Comparison of ENCODE assay signal across 8 cellular contexts in the genomic region with DNA sequence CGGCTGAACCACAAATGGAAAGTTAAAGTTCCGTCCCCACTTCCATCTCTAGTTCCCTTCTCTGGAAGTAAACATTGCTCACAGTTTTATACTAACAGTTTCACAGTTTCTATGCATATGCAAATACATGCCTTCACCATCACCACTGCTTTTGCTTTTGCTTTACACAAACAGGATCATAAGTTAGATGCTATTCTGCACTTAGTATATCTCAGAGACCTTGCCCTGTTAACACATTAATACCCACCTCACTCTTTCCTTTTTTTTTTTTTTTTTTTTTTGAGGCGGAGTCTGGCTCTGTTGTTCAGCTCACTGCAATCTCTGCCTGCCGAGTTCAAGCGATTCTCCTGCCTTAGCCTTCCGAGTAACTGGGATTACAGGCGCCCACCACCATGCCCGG. TPM values are rescaled to one million over a fixed set of nuclear protein-coding genes. Genes with fewer than 3 reads are reported as not detected.
DNase-seq lines count a peak whose midpoint lies in the region; ATAC-seq and TF ChIP-seq lines count a peak whose summit lies in the region.

No MANE protein-coding gene starts in this region.

- no peaks in the 10 kb centered on the region for H3K9me3 ChIP-seq in adrenal gland (replicated peaks in 1 of 3)
- no peaks in the 10 kb centered on the region for H3K9me3 ChIP-seq in thymus (ENCODE audit: control insufficient read depth)

- H2AFZ ChIP-seq in ACC112 (ENCODE audit: low read length, unreplicated experiment) = peak overlapping the region; percentile 97

- H3K4me3 ChIP-seq in ACC112 (ENCODE audit: low read depth, low read length) (peak overlapping the region; percentile 97), adrenal gland (peak overlapping the region in 3 of 4 donors; percentile 65 to 95 (median 86)), thymus (ENCODE audit: low read length) (peak overlapping the region; percentile 99)

- no peak for TF ChIP-seq CTCF in adrenal gland (IDR thresholded peaks at IDR 0.05)

- TF ChIP-seq POLR2A in adrenal gland (IDR thresholded peaks at IDR 0.05) = no peak

- peak; percentile 55 for ATAC-seq in GM19025 (IDR thresholded peaks at IDR 0.05; ENCODE audit: low read depth, unreplicated experiment)
- peak; percentile 75 for ATAC-seq in HG03354 (IDR thresholded peaks at IDR 0.05; ENCODE audit: poor library complexity, severe bottlenecking, unreplicated experiment)

- WGBS in adrenal gland, 4 donors = 0 to 1% (median 1%) methylated on average over 8 of the region's 8 CpGs
- 11% methylated on average over 8 of the region's 8 CpGs for WGBS in thymus

- no peaks in the 10 kb centered on the region for H3K27me3 ChIP-seq in ACC112 (ENCODE audit: insufficient read depth, low read length)
- no peaks in the 10 kb centered on the region for H3K27me3 ChIP-seq in adrenal gland
- no peaks in the 10 kb centered on the region for H3K27me3 ChIP-seq in layer of hippocampus (ENCODE audit: control insufficient read depth, insufficient read depth, low read length)
- no peaks in the 10 kb centered on the region for H3K27me3 ChIP-seq in thymus (ENCODE audit: control insufficient read depth, insufficient read depth)

- peaks cover 27% of the 10 kb centered on the region for H3K79me2 ChIP-seq in ACC112 (ENCODE audit: control insufficient read depth, insufficient read depth, low read length, unreplicated experiment)

- H3K4me1 ChIP-seq in ACC112 (ENCODE audit: control insufficient read depth, insufficient read depth, low read length, unreplicated experiment) = peaks cover 23% of the 10 kb centered on the region
- peaks cover 6 to 24% of the 10 kb centered on the region in 2 donors for H3K4me1 ChIP-seq in adrenal gland (replicated peaks in 1 of 2)
- H3K4me1 ChIP-seq in thymus (ENCODE audit: control insufficient read depth, insufficient read depth, low read length) = peaks cover 6% of the 10 kb centered on the region

- H3K36me3 ChIP-seq in ACC112 (ENCODE audit: insufficient read depth, low read length) = peaks cover 9% of the 10 kb centered on the region; the same call in 1 of the 2 replicates
- H3K36me3 ChIP-seq in adrenal gland (replicated peaks in 1 of 2) = peaks cover 0 to 11% of the 10 kb centered on the region in 2 donors
- H3K36me3 ChIP-seq in thymus (ENCODE audit: control insufficient read depth, insufficient read depth) = peaks cover 10% of the 10 kb centered on the region

- DNase-seq in adrenal gland = no peak
- DNase-seq in ACHN = no peak
- DNase-seq in C1 segment of cervical spinal cord (lab: John Stamatoyannopoulos, UW) = no peak

- intact Hi-C loops in adrenal gland (cut with DNase I) = no loop called here

- peak overlapping the region; percentile 82 for H3K27ac ChIP-seq in ACC112 (ENCODE audit: low read depth, low read length)
- peak overlapping the region in 4 of 5 donors; percentile 90 to 98 (median 92) for H3K27ac ChIP-seq in adrenal gland
- H3K27ac ChIP-seq in layer of hippocampus (ENCODE audit: low read depth, low read length) = peak overlapping the region; percentile 92
- peak overlapping the region; percentile 97 for H3K27ac ChIP-seq in thymus (ENCODE audit: low read depth)

- in situ Hi-C loops in ACHN (cut with HindIII; ENCODE audit: low pct_ligation_motif_present, low pct_unique_long_range_greater_than_20kb, low sequenced_read_pairs) = no loop called here

RNA-seq across cellular contexts. Expression of gene TEP1, which starts 0.9 kb away (rescaled TPM):
- total RNA-seq in adrenal gland = 10 to 100 TPM; 19.4 to 59.8 (median 35.9) TPM
- polyA plus RNA-seq in adrenal gland (10 to 100 TPM; 22.9 to 39.7 (median 24.9) TPM), thymus (34.5 TPM)

RNA-seq across cellular contexts. Expression of gene KLHL33, which starts 23.5 kb away (rescaled TPM):
- under 1 TPM in 7 of 8 donors, not detected in 1; 0.18 to 0.95 (median 0.41) TPM for total RNA-seq in adrenal gland
- under 1 TPM; 0.13 to 0.64 (median 0.17) TPM for polyA plus RNA-seq in adrenal gland
- polyA plus RNA-seq in thymus = 0.64 TPM

RNA-seq across cellular contexts. Expression of gene OSGEP, which starts 42.2 kb away (rescaled TPM):
- total RNA-seq in adrenal gland = 10 to 100 TPM; 25.0 to 57.2 (median 33.7) TPM
- polyA plus RNA-seq in adrenal gland (100 to 1,000 TPM in 2 of 3 donors, 10 to 100 TPM in 1; 31.8 to 102 (median 102) TPM), thymus (96.8 TPM)

RNA-seq across cellular contexts. Expression of gene APEX1, which starts 42.6 kb away (rescaled TPM):
- total RNA-seq in adrenal gland = 100 to 1,000 TPM; 147 to 206 (median 166) TPM
- 100 to 1,000 TPM in 2 of 3 donors, 10 to 100 TPM in 1; 94.1 to 304 (median 125) TPM for polyA plus RNA-seq in adrenal gland
- 128 TPM for polyA plus RNA-seq in thymus

RNA-seq across cellular contexts. Expression of gene PIP4P1, which starts 48.8 kb away (rescaled TPM):
- total RNA-seq in adrenal gland = 10 to 100 TPM; 10.6 to 60.1 (median 25.6) TPM
- polyA plus RNA-seq in adrenal gland (10 to 100 TPM; 31.9 to 37.6 (median 36.3) TPM), thymus (53.2 TPM)
